8 cellular contexts compared by ENCODE assay signal in genomic region chr9:278651-279050, GRCh38.
DNase-seq lines count a peak whose midpoint lies in the region; ATAC-seq lines count a peak whose summit lies in the region.

No MANE protein-coding gene starts in this region.

- no peak overlapping the region for H3K23ac ChIP-seq in trophoblast cell (ENCODE audit: low read length)

- no peak overlapping the region for H3K4me3 Mint-ChIP-seq in immature natural killer cell

- peak overlapping the region in 7 of 11 experiments; percentile 50 to 66 (median 61); a peak in 9 of 22 replicates for H3K9ac ChIP-seq in BLaER1 treated with 17β-estradiol and CSF1 and Interleukin-3, amounts not matched to agents 10 nM and 100 nM
- H3K9ac ChIP-seq in trophoblast cell (ENCODE audit: low read length): no peak overlapping the region

- no peak overlapping the region for H4K12ac ChIP-seq in trophoblast cell (ENCODE audit: low read depth, low read length)

- H3K18ac ChIP-seq in trophoblast cell (ENCODE audit: low read length): no peak overlapping the region

- no peaks in the 10 kb centered on the region for H3K9me3 Mint-ChIP-seq in immature natural killer cell

- H3K9me3 ChIP-seq in BLaER1 treated with 17β-estradiol and CSF1 and Interleukin-3, amounts not matched to agents 10 nM and 100 nM (replicated peaks in 1 of 11): peaks cover 28 to 74% (median 44%) of the 10 kb centered on the region in 11 experiments
- peaks cover 2% of the 10 kb centered on the region for H3K9me3 ChIP-seq in trophoblast cell (ENCODE audit: insufficient read depth, low read depth, low read length)

- H3K14ac ChIP-seq in trophoblast cell (ENCODE audit: low read length): no peak overlapping the region

- WGBS in trophoblast cell (ENCODE audit: extremely low coverage, insufficient coverage, insufficient read length): no CpG with 5 or more reads among the region's 8 CpGs

- H2AK5ac ChIP-seq in trophoblast cell (ENCODE audit: low read length): no peak overlapping the region

- H3K27ac ChIP-seq in BLaER1 treated with 17β-estradiol and CSF1 and Interleukin-3, amounts not matched to agents 10 nM and 100 nM: peak overlapping the region in 10 of 11 experiments; percentile 6 to 89 (median 82); a peak in 18 of 22 replicates
- H3K27ac ChIP-seq in trophoblast cell (ENCODE audit: low read depth, low read length): no peak overlapping the region

- peak overlapping the region; percentile 25 to 81 (median 70); a peak in 21 of 22 replicates for H3K4me2 ChIP-seq in BLaER1 treated with 17β-estradiol and CSF1 and Interleukin-3, amounts not matched to agents 10 nM and 100 nM
- H3K4me2 ChIP-seq in trophoblast cell (ENCODE audit: low read length): no peak overlapping the region

- no peaks in the 10 kb centered on the region for H3K79me1 ChIP-seq in trophoblast cell (ENCODE audit: low read length)

- no peak overlapping the region for H2BK12ac ChIP-seq in trophoblast cell (ENCODE audit: low read length)

- H3K27me3 ChIP-seq in BLaER1 treated with 17β-estradiol and CSF1 and Interleukin-3, amounts not matched to agents 10 nM and 100 nM: no peaks in the 10 kb centered on the region
- H3K27me3 ChIP-seq in trophoblast cell (ENCODE audit: insufficient read depth, low read length): no peaks in the 10 kb centered on the region

- no peak overlapping the region for H2AFZ ChIP-seq in trophoblast cell (ENCODE audit: insufficient read depth, low read length, poor library complexity)

- H3K79me2 ChIP-seq in trophoblast cell (ENCODE audit: control insufficient read depth, insufficient read depth, low read length, poor library complexity): no peaks in the 10 kb centered on the region

- no peak overlapping the region for H4K8ac ChIP-seq in trophoblast cell (ENCODE audit: low read depth, low read length)

- no peak overlapping the region for H2BK120ac ChIP-seq in trophoblast cell (ENCODE audit: insufficient read depth, low read length, poor library complexity)

- ATAC-seq in GM21619 (IDR thresholded peaks at IDR 0.05; ENCODE audit: unreplicated experiment) (peak; percentile 44), GM21526 (IDR thresholded peaks at IDR 0.05; ENCODE audit: low FRiP score, unreplicated experiment) (no peak), HG03520 (IDR thresholded peaks at IDR 0.05; ENCODE audit: unreplicated experiment) (no peak)

- H3K4me1 Mint-ChIP-seq in immature natural killer cell: peaks cover 44 to 56% of the 10 kb centered on the region in 2 donors

- peaks cover 43 to 90% (median 62%) of the 10 kb centered on the region in 10 experiments for H3K4me1 ChIP-seq in BLaER1 treated with 17β-estradiol and CSF1 and Interleukin-3, amounts not matched to agents 10 nM and 100 nM
- no peaks in the 10 kb centered on the region for H3K4me1 ChIP-seq in trophoblast cell (ENCODE audit: control insufficient read depth in 1 of 2, insufficient read depth in 2 of 2, low read length in 2 of 2)

- peak; percentile 33 for DNase-seq in activated CD4-positive, alpha-beta T cell treated with anti-CD3 and anti-CD28 coated beads, Interleukin-2, amount 50 U/mL, for 1 hour
- DNase-seq in immature natural killer cell (peak; percentile 50 to 56 (median 50)), pons (ENCODE audit: low spot score) (no peak), trophoblast cell (no peak)

- H3K36me3 ChIP-seq in BLaER1 treated with 17β-estradiol and CSF1 and Interleukin-3, amounts not matched to agents 10 nM and 100 nM: peaks cover 0 to 96% (median 59%) of the 10 kb centered on the region in 11 experiments; a peak in 17 of 22 replicates
- no peaks in the 10 kb centered on the region for H3K36me3 ChIP-seq in trophoblast cell (ENCODE audit: control insufficient read depth in 1 of 2, insufficient read depth in 2 of 2, low read length in 2 of 2)

- peaks cover 0 to 8% (median 0%) of the 10 kb centered on the region in 3 donors for H3K27me3 Mint-ChIP-seq in immature natural killer cell (ENCODE audit: low read depth in 3 of 3)

- H3K4ac ChIP-seq in trophoblast cell (ENCODE audit: low read depth, low read length): no peak overlapping the region

- H3K27ac Mint-ChIP-seq in immature natural killer cell: no peak overlapping the region

- peak overlapping the region in 3 of 10 experiments; percentile 4 to 28 (median 14); a peak in 2 of 20 replicates for H3K4me3 ChIP-seq in BLaER1 treated with 17β-estradiol and CSF1 and Interleukin-3, amounts not matched to agents 10 nM and 100 nM
- H3K4me3 ChIP-seq in trophoblast cell (ENCODE audit: low read depth, low read length): no peak overlapping the region

- no peak overlapping the region for H4K91ac ChIP-seq in trophoblast cell (ENCODE audit: low read depth, low read length)

- 0 out of 22 replicates have a peak, but pooled peaks cover 0 to 3% (median 0%) of the 10 kb centered on the region in 11 experiments for H4K20me1 ChIP-seq in BLaER1 treated with 17β-estradiol and CSF1 and Interleukin-3, amounts not matched to agents 10 nM and 100 nM

- H2BK5ac ChIP-seq in trophoblast cell (ENCODE audit: low read depth, low read length, poor library complexity): no peak overlapping the region

- H3K36me3 Mint-ChIP-seq in immature natural killer cell: peaks cover 5 to 15% (median 8%) of the 10 kb centered on the region in 3 donors

Comparison
In these comparisons a context has a peak if more than half of its experiments do, and no peak if none do; other contexts are left out.
1. DNase-seq: peak in activated CD4-positive, alpha-beta T cell treated with anti-CD3 and anti-CD28 coated beads, Interleukin-2, amount 50 U/mL, for 1 hour (single experiment) and immature natural killer cell (3 of 3); none in pons (single experiment) and trophoblast cell (0 of 2).